In the genomic region with DNA sequence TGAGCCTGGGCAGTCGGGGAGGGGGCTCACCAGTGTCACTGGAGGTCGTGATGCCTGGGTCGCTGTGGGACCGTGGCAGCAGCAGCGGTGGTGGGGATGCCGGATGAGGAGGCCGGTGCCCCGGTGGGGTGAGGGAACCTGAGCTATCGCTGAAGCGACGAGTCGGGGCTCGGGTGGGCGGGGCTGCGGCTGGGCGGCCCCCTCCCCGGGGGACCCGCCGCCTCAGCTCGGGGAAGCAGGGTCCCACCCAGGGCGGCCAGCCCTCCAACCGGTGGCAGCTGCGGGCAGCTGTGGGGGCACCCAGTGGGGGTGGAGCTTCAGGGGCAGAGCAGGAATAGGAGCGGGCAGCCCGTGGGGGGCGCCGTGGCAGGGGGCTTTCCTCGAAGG, we compare ENCODE assay signal across 8 cellular contexts. TPM values are rescaled to one million over a fixed set of nuclear protein-coding genes. Genes with fewer than 3 reads are reported as not detected.
DNase-seq lines count a peak whose midpoint lies in the region; ATAC-seq, FAIRE-seq and TF ChIP-seq lines count a peak whose summit lies in the region.

No MANE protein-coding gene starts in this region.

- CTCF ChIA-PET in A549 (lab: Yijun Ruan, JAX) = interaction anchor here (0.6 to 10.4 kb wide), 63 partner anchors 9 to 1048 kb away, joined by 3 to 326 read pairs (median 6); partner anchors contain the start of genes ASH1L, CLK2, FDPS and HCN3

- H3K4me1 ChIP-seq in A549 = peaks cover 17% of the 10 kb centered on the region
- H3K4me1 ChIP-seq in Karpas-422 (ENCODE audit: low read length) = peaks cover 42% of the 10 kb centered on the region
- H3K4me1 ChIP-seq in hepatocyte (ENCODE audit: insufficient read depth) = peaks cover 20% of the 10 kb centered on the region

- TF ChIP-seq EP300 in A549 (IDR thresholded peaks at IDR 0.05) = no peak

- H3K4me2 ChIP-seq in A549 = peak overlapping the region; percentile 52; the same call in 2 of the 3 replicates
- peak overlapping the region; percentile 99 for H3K4me2 ChIP-seq in Karpas-422 (ENCODE audit: low read depth, low read length, poor library complexity, severe bottlenecking)
- H3K4me2 ChIP-seq in hepatocyte = peak overlapping the region; percentile 74

- H2AFZ ChIP-seq in Karpas-422 (ENCODE audit: low read length) (peak overlapping the region; percentile 95; the same call in 1 of the 2 replicates), hepatocyte (no peak overlapping the region)

- H3K36me3 ChIP-seq in Karpas-422 (ENCODE audit: insufficient read depth, low read length) (no peaks in the 10 kb centered on the region), hepatocyte (replicated peaks; ENCODE audit: insufficient read depth, low read depth) (no peaks in the 10 kb centered on the region)

- no peak; a peak in 3 of 6 replicates for ATAC-seq in A549
- ATAC-seq in GM19463 (IDR thresholded peaks at IDR 0.05; ENCODE audit: unreplicated experiment) = peak; percentile 8

- H3K9me2 ChIP-seq in Karpas-422 (replicated peaks; ENCODE audit: insufficient read depth, low read length) (no peaks in the 10 kb centered on the region), hepatocyte (replicated peaks; ENCODE audit: insufficient read depth) (no peaks in the 10 kb centered on the region)

- H3K27ac ChIP-seq in A549 (peak overlapping the region in 1 of 2 experiments; percentile 76; a peak in 3 of 6 replicates), Karpas-422 (ENCODE audit: low read length) (peak overlapping the region; percentile 71), hepatocyte (no peak overlapping the region)

- no peak overlapping the region for H3K4me3 ChIP-seq in A549
- H3K4me3 ChIP-seq in Karpas-422 (ENCODE audit: low read length) = peak overlapping the region; percentile 88
- no peak overlapping the region for H3K4me3 ChIP-seq in hepatocyte

- no peak for TF ChIP-seq POLR2A in A549 (IDR thresholded peaks at IDR 0.05; ENCODE audit: low read length)

- peak overlapping the region; percentile 87 for H3K9ac ChIP-seq in Karpas-422 (ENCODE audit: low read length)

- DNase-seq in A549 (ENCODE audit: low read depth in 1 of 2, low spot score in 1 of 2) (no peak), Karpas-422 (peak; percentile 55), hepatocyte (ENCODE audit: low spot score) (no peak), NCI-H345 treated with DMSO at 0.1 percent for 48 hours (lab: John Stamatoyannopoulos, UW; ENCODE audit: unreplicated experiment) (no peak), kidney glomerular epithelial cell (lab: John Stamatoyannopoulos, UW) (no peak), T1000 (lab: John Stamatoyannopoulos, UW) (no peak)
- DNase-seq in activated CD4-positive, alpha-beta T cell treated with anti-CD3 and anti-CD28 coated beads for 48 hours = no peak

- H4K20me1 ChIP-seq in Karpas-422 (ENCODE audit: insufficient read depth, low read depth, low read length) (no peaks in the 10 kb centered on the region), hepatocyte (ENCODE audit: insufficient read depth, poor library complexity, severe bottlenecking) (no peaks in the 10 kb centered on the region)

- H3K79me2 ChIP-seq in Karpas-422 (ENCODE audit: low read length) (peaks cover 22% of the 10 kb centered on the region), hepatocyte (peaks cover 25% of the 10 kb centered on the region)

- H3K27me3 ChIP-seq in Karpas-422 (ENCODE audit: low read length) (no peaks in the 10 kb centered on the region), hepatocyte (no peaks in the 10 kb centered on the region)

- H3K9me3 ChIP-seq in A549 = no peaks in the 10 kb centered on the region
- no peaks in the 10 kb centered on the region for H3K9me3 ChIP-seq in Karpas-422 (ENCODE audit: low read length)
- H3K9me3 ChIP-seq in hepatocyte (ENCODE audit: low read depth) = no peaks in the 10 kb centered on the region

- WGBS in A549 (ENCODE audit: missing lambda C conversion rate) = 83% methylated on average over 6 of the region's 28 CpGs
- WGBS in hepatocyte (ENCODE audit: low lambda C conversion rate, missing lambda C conversion rate) = 70% methylated on average over 16 of the region's 28 CpGs

- no peak for TF ChIP-seq CTCF in A549 (IDR thresholded peaks at IDR 0.05)
- TF ChIP-seq CTCF in hepatocyte (IDR thresholded peaks at IDR 0.05; ENCODE audit: poor library complexity) = no peak

- POLR2A ChIA-PET in A549 (lab: Yijun Ruan, JAX) = interaction anchor here (1.0 to 2.4 kb wide), 4 partner anchors 12 to 74 kb away, joined by 4 to 13 read pairs (median 10); partner anchors contain the start of genes CLK2, MTX1, SCAMP3 and THBS3

- TF ChIP-seq RAD21 in A549 (conservative IDR thresholded peaks at IDR 0.05 in 1 of 2, IDR thresholded peaks at IDR 0.05 in 1 of 2) = no peak

- no peak for FAIRE-seq in A549 (lab: Jason Lieb, UNC)

TF ChIP-seq in A549, 52 proteins besides CTCF, POLR2A, EP300 and RAD21:
- TF ChIP-seq, protein P1, sequence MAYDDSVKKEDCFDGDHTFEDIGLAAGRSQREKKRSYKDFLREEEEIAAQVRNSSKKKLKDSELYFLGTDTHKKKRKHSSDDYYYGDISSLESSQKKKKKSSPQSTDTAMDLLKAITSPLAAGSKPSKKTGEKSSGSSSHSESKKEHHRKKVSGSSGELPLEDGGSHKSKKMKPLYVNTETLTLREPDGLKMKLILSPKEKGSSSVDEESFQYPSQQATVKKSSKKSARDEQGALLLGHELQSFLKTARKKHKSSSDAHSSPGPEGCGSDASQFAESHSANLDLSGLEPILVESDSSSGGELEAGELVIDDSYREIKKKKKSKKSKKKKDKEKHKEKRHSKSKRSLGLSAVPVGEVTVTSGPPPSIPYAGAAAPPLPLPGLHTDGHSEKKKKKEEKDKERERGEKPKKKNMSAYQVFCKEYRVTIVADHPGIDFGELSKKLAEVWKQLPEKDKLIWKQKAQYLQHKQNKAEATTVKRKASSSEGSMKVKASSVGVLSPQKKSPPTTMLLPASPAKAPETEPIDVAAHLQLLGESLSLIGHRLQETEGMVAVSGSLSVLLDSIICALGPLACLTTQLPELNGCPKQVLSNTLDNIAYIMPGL (CRISPR knock-in tag; IDR thresholded peaks at IDR 0.05; ENCODE audit: borderline replicate concordance) = no peak
- TF ChIP-seq RCOR1 (IDR thresholded peaks at IDR 0.05; ENCODE audit: low read depth, low read length) (no peak), FOSB (CRISPR knock-in tag; IDR thresholded peaks at IDR 0.05) (no peak), ZNF302 (CRISPR knock-in tag; IDR thresholded peaks at IDR 0.05) (no peak), MAZ (IDR thresholded peaks at IDR 0.05; ENCODE audit: borderline replicate concordance, low read depth, low read length) (no peak)

RNA-seq across cellular contexts. Expression of gene ENTREP3, which starts 5.0 kb away (rescaled TPM):
- polyA plus RNA-seq in A549 (2011; rRNA removed) (8.4 and 10.7 TPM in 2 replicates), A549 (2017; fragmentation: RNase III; extraction: RNeasy Plus Mini Kit Qiagen cat#74134 plus additional on column Dnase treatment) (22.4 to 29.5 TPM (median 27.3 TPM) in 3 replicates), hepatocyte (26.0 and 27.1 TPM in 2 replicates)
- 20.4 and 27.3 TPM in 2 replicates for polyA plus RNA-seq in A549 (2012; cell fraction: cytosol; rRNA removed)
- polyA plus RNA-seq in A549 (2012; cell fraction: nucleus; rRNA removed) = 26.3 and 37.8 TPM in 2 replicates
- 8.3 and 8.4 TPM in 2 replicates for polyA minus RNA-seq in A549 (2011; rRNA and poly(A)+ RNA removed)
- 20.7 and 30.6 TPM in 2 replicates for total RNA-seq in Karpas-422 (2014; rRNA removed; shearing (Covaris generic); ENCODE audit: low replicate concordance)
- 8.1 and 8.8 TPM in 2 replicates for total RNA-seq in hepatocyte

RNA-seq across cellular contexts. Expression of gene SCAMP3, which starts 11.9 kb away (rescaled TPM):
- 135 and 147 TPM in 2 replicates for polyA plus RNA-seq in A549 (2011; rRNA removed)
- polyA plus RNA-seq in A549 (2012; cell fraction: cytosol; rRNA removed) = 165 and 207 TPM in 2 replicates
- 170 and 184 TPM in 2 replicates for polyA plus RNA-seq in A549 (2012; cell fraction: nucleus; rRNA removed)
- polyA plus RNA-seq in A549 (2017; fragmentation: RNase III; extraction: RNeasy Plus Mini Kit Qiagen cat#74134 plus additional on column Dnase treatment) = 73.1 to 78.1 TPM (median 75.9 TPM) in 3 replicates
- polyA minus RNA-seq in A549 (2011; rRNA and poly(A)+ RNA removed) = 116 and 132 TPM in 2 replicates
- total RNA-seq in Karpas-422 (2014; rRNA removed; shearing (Covaris generic); ENCODE audit: low replicate concordance) = 69.7 and 73.5 TPM in 2 replicates
- total RNA-seq in hepatocyte = 45.0 and 45.7 TPM in 2 replicates
- polyA plus RNA-seq in hepatocyte = 114 and 131 TPM in 2 replicates

RNA-seq across cellular contexts. Expression of gene CLK2, which starts 23.1 kb away (rescaled TPM):
- polyA plus RNA-seq in A549 (2011; rRNA removed) (45.7 and 51.0 TPM in 2 replicates), A549 (2017; fragmentation: RNase III; extraction: RNeasy Plus Mini Kit Qiagen cat#74134 plus additional on column Dnase treatment) (32.4 to 37.9 TPM (median 37.5 TPM) in 3 replicates), hepatocyte (48.7 and 53.8 TPM in 2 replicates)
- 39.6 and 41.6 TPM in 2 replicates for polyA plus RNA-seq in A549 (2012; cell fraction: cytosol; rRNA removed)
- 201 and 245 TPM in 2 replicates for polyA plus RNA-seq in A549 (2012; cell fraction: nucleus; rRNA removed)
- 56.3 and 70.0 TPM in 2 replicates for polyA minus RNA-seq in A549 (2011; rRNA and poly(A)+ RNA removed)
- 78.7 and 99.6 TPM in 2 replicates for total RNA-seq in Karpas-422 (2014; rRNA removed; shearing (Covaris generic); ENCODE audit: low replicate concordance)
- 18.6 and 26.1 TPM in 2 replicates for total RNA-seq in hepatocyte

RNA-seq across cellular contexts. Expression of gene HCN3, which starts 27.0 kb away (rescaled TPM):
- polyA plus RNA-seq in A549 (2011; rRNA removed) = 4.1 and 7.3 TPM in 2 replicates
- 7.7 and 10.1 TPM in 2 replicates for polyA plus RNA-seq in A549 (2012; cell fraction: cytosol; rRNA removed)
- polyA plus RNA-seq in A549 (2012; cell fraction: nucleus; rRNA removed) = 45.2 and 51.9 TPM in 2 replicates
- 5.3 to 8.1 TPM (median 7.6 TPM) in 3 replicates for polyA plus RNA-seq in A549 (2017; fragmentation: RNase III; extraction: RNeasy Plus Mini Kit Qiagen cat#74134 plus additional on column Dnase treatment)
- 6.4 and 14.3 TPM in 2 replicates for polyA minus RNA-seq in A549 (2011; rRNA and poly(A)+ RNA removed)
- 5.9 and 6.3 TPM in 2 replicates for total RNA-seq in Karpas-422 (2014; rRNA removed; shearing (Covaris generic); ENCODE audit: low replicate concordance)
- total RNA-seq in hepatocyte = 1.5 and 4.3 TPM in 2 replicates
- 5.6 and 8.2 TPM in 2 replicates for polyA plus RNA-seq in hepatocyte

RNA-seq across cellular contexts. Expression of gene MTX1, which starts 41.7 kb away (rescaled TPM):
- polyA plus RNA-seq in A549 (2011; rRNA removed) (53.4 and 73.9 TPM in 2 replicates), A549 (2017; fragmentation: RNase III; extraction: RNeasy Plus Mini Kit Qiagen cat#74134 plus additional on column Dnase treatment) (64.5 to 67.2 TPM (median 67.1 TPM) in 3 replicates), hepatocyte (78.2 and 82.0 TPM in 2 replicates)
- polyA plus RNA-seq in A549 (2012; cell fraction: cytosol; rRNA removed) = 113 and 130 TPM in 2 replicates
- 143 and 156 TPM in 2 replicates for polyA plus RNA-seq in A549 (2012; cell fraction: nucleus; rRNA removed)
- 60.0 and 63.1 TPM in 2 replicates for polyA minus RNA-seq in A549 (2011; rRNA and poly(A)+ RNA removed)
- total RNA-seq in Karpas-422 (2014; rRNA removed; shearing (Covaris generic); ENCODE audit: low replicate concordance) = 49.5 and 56.9 TPM in 2 replicates
- 42.1 and 49.4 TPM in 2 replicates for total RNA-seq in hepatocyte
